Comparison of ENCODE assay signal across 20 cellular contexts in the genomic region with DNA sequence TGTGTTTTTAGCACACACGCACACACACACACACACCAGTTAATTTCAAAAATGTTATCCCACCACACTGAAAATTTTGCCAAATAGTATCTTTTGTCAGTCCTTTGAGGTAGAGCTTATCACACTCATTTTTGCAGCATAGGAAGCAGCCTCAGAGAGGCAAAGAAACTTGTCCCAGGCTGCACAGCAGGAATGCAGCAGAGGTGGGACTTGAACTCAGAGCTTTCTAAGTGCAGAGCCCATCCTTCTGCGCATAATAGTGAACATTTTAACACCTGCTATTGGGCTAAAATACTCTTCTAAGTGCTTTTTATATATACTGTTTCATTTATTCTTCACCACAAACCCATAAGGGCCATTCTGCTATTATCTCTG. TPM values are rescaled to one million over a fixed set of nuclear protein-coding genes. Genes with fewer than 3 reads are reported as not detected.
DNase-seq lines count a peak whose midpoint lies in the region; ATAC-seq and TF ChIP-seq lines count a peak whose summit lies in the region.
"Had no signal": no experiment of that assay in that cellular context is flagged by ENCODE, and none has a peak within 500 bp of the region (broad histone marks: within the 10 kb centered on the region; RNA-seq: fewer than 3 reads in every experiment).

No MANE protein-coding gene starts in this region.

- H3K14ac ChIP-seq in mesenchymal stem cell (ENCODE audit: low read length in 2 of 2): no peak overlapping the region

- intact Hi-C loops in HCT116 (cut with micrococcal nuclease): no loop called here
- intact Hi-C loops in dendritic cell treated with granulocyte-macrophage colony-stimulating factor and Interleukin-4, amounts not matched to agents 40 ng/mL and 50 ng/mL, for 4 days (cut with micrococcal nuclease): loop anchor here (5.0 kb wide), 1 partner anchor 40 kb away; no protein-coding TSS in a partner anchor

- DNase-seq in HCT116 (ENCODE audit: low read depth, low spot score) (no peak), mesenchymal stem cell (no peak), hippocampal formation (lab: John Stamatoyannopoulos, UW) (no peak)
- no peak for DNase-seq in activated naive CD4-positive, alpha-beta T cell treated with anti-CD3 and anti-CD28 coated beads, Interleukin-2, amount 50 U/mL, for 72 hours (ENCODE audit: low spot score in 2 of 2)
- DNase-seq: activated B cell treated with CpG ODN at 0.5 μM for 24 hours; activated naive CD4-positive, alpha-beta T cell; activated T-cell treated with anti-CD3 and anti-CD28 coated beads, Interleukin-2, amount 50 U/mL, for 1 hour; CD8-positive, alpha-beta T cell; cerebellar nuclear complex; effector CD4-positive, alpha-beta T cell; NCI-H1092; NCI-H1930; T-helper 9 cell had no signal

- peak overlapping the region; percentile 96 for H3K27ac Mint-ChIP-seq in dendritic cell treated with granulocyte-macrophage colony-stimulating factor and Interleukin-4, amounts not matched to agents 40 ng/mL and 50 ng/mL, for 4 days
- peak overlapping the region in 1 of 2 donors; percentile 0 for H3K27ac Mint-ChIP-seq in activated naive CD4-positive, alpha-beta T cell treated with anti-CD3 and anti-CD28 coated beads, Interleukin-2, amount 50 U/mL, for 72 hours
- H3K27ac Mint-ChIP-seq: activated B cell treated with CpG ODN at 0.5 μM for 24 hours; activated CD4-positive, alpha-beta memory T cell treated with anti-CD3 and anti-CD28 coated beads, Interleukin-2, amount 10 ng/mL, durations not matched to agents 7 days and 5 days; CD8-positive, alpha-beta T cell had no signal

- no peak overlapping the region for H3K23ac ChIP-seq in mesenchymal stem cell (ENCODE audit: low read length in 2 of 2)

- H3K4me1 ChIP-seq in BLaER1 (peaks cover 34% of the 10 kb centered on the region), HCT116 (ENCODE audit: control insufficient read depth in 1 of 2, insufficient read depth in 2 of 2, low read length in 2 of 2) (peaks cover 22 to 40% of the 10 kb centered on the region in 2 experiments), mesenchymal stem cell (ENCODE audit: control insufficient read depth, insufficient read depth, low read depth, low read length) (no peaks in the 10 kb centered on the region)

- H4K20me1 ChIP-seq in BLaER1: no peaks in the 10 kb centered on the region
- no peaks in the 10 kb centered on the region for H4K20me1 ChIP-seq in HCT116 (ENCODE audit: insufficient read depth)

- no peaks in the 10 kb centered on the region for H3K79me1 ChIP-seq in mesenchymal stem cell (replicated peaks; ENCODE audit: low read length, poor library complexity, severe bottlenecking)

- no TSS peak for BruUV-seq in HCT116 (replicated peaks; lab: Mats Ljungman, UMichigan)

- H3K36me3 Mint-ChIP-seq in dendritic cell treated with granulocyte-macrophage colony-stimulating factor and Interleukin-4, amounts not matched to agents 40 ng/mL and 50 ng/mL, for 4 days (ENCODE audit: low read depth): no peaks in the 10 kb centered on the region
- H3K36me3 Mint-ChIP-seq in activated naive CD4-positive, alpha-beta T cell treated with anti-CD3 and anti-CD28 coated beads, Interleukin-2, amount 50 U/mL, for 72 hours: peaks cover 0 to 12% of the 10 kb centered on the region in 2 donors
- H3K36me3 Mint-ChIP-seq: CD8-positive, alpha-beta T cell had no signal

- H4K8ac ChIP-seq in mesenchymal stem cell (ENCODE audit: low read length): peak overlapping the region; percentile 32

- no peaks in the 10 kb centered on the region for H3K79me2 ChIP-seq in HCT116 (ENCODE audit: insufficient read depth, low read length)

- H2AFZ ChIP-seq in HCT116 (ENCODE audit: low read depth, low read length, poor library complexity, severe bottlenecking) (no peak overlapping the region), mesenchymal stem cell (ENCODE audit: low read depth, low read length) (no peak overlapping the region)

- no peak for TF ChIP-seq RAD21 in HCT116 (IDR thresholded peaks at IDR 0.05; ENCODE audit: low read depth)

- H4K91ac ChIP-seq in mesenchymal stem cell (ENCODE audit: low read length): no peak overlapping the region

- no peak overlapping the region for H2AK5ac ChIP-seq in mesenchymal stem cell (ENCODE audit: low read length, severe bottlenecking)

- no peak overlapping the region for H2BK5ac ChIP-seq in mesenchymal stem cell (ENCODE audit: low read depth, low read length, poor library complexity, severe bottlenecking)

- RAD21 ChIA-PET in HCT116 (lab: Charles Lee; ENCODE audit: low non-redundant PET in 1 of 2, low total read pairs in 2 of 2, uncharacterized antibody in 2 of 2, unreplicated experiment in 2 of 2): interaction anchor here in 1 of 2 experiments (1.2 kb wide), 1 partner anchor 109 kb away, joined by 3 read pairs; no protein-coding TSS in a partner anchor

- ATAC-seq in HCT116: no peak
- no peak for ATAC-seq in GM21390 (IDR thresholded peaks at IDR 0.05; ENCODE audit: unreplicated experiment)
- ATAC-seq in GM21528 (IDR thresholded peaks at IDR 0.05; ENCODE audit: low FRiP score, unreplicated experiment): no peak
- no peak for ATAC-seq in activated naive CD4-positive, alpha-beta T cell treated with anti-CD3 and anti-CD28 coated beads, Interleukin-2, amount 50 U/mL, for 72 hours
- ATAC-seq: SK-N-SH treated with all-trans-retinoic acid at 6 μM for 48 hours had no signal

- H3K27ac ChIP-seq in BLaER1 (no peak overlapping the region), HCT116 (ENCODE audit: low read depth, low read length) (peak overlapping the region; percentile 62), mesenchymal stem cell (ENCODE audit: low read length, poor library complexity, severe bottlenecking) (no peak overlapping the region)

- H3K27me3 Mint-ChIP-seq in dendritic cell treated with granulocyte-macrophage colony-stimulating factor and Interleukin-4, amounts not matched to agents 40 ng/mL and 50 ng/mL, for 4 days: no peaks in the 10 kb centered on the region

- H3K36me3 ChIP-seq in BLaER1 (no peaks in the 10 kb centered on the region), HCT116 (ENCODE audit: control insufficient read depth in 1 of 2, insufficient read depth in 2 of 2, low read length in 2 of 2) (no peaks in the 10 kb centered on the region), mesenchymal stem cell (ENCODE audit: control insufficient read depth in 1 of 2, insufficient read depth in 2 of 2, low read depth in 1 of 2, low read length in 2 of 2) (no peaks in the 10 kb centered on the region)
- H3K36me3 ChIP-seq: gastroesophageal sphincter had no signal

- H2BK15ac ChIP-seq in mesenchymal stem cell (ENCODE audit: low read depth, poor library complexity, severe bottlenecking): no peak overlapping the region

- H3K9me3 ChIP-seq in BLaER1: peaks cover 7% of the 10 kb centered on the region; the same call in 1 of the 2 replicates
- H3K9me3 ChIP-seq in HCT116 (ENCODE audit: control insufficient read depth in 1 of 2, insufficient read depth in 1 of 2, low read depth in 1 of 2, low read length in 2 of 2): peaks cover 7 to 8% of the 10 kb centered on the region in 2 experiments; a peak in 1 of 4 replicates
- peaks cover 7% of the 10 kb centered on the region for H3K9me3 ChIP-seq in mesenchymal stem cell (ENCODE audit: control insufficient read depth, low read length)
- H3K9me3 ChIP-seq: gastroesophageal sphincter had no signal

- peak overlapping the region; percentile 61 for H3K4me3 Mint-ChIP-seq in dendritic cell treated with granulocyte-macrophage colony-stimulating factor and Interleukin-4, amounts not matched to agents 40 ng/mL and 50 ng/mL, for 4 days
- H3K4me3 Mint-ChIP-seq: activated CD4-positive, alpha-beta memory T cell treated with anti-CD3 and anti-CD28 coated beads, Interleukin-2, amount 10 ng/mL, durations not matched to agents 7 days and 5 days; CD8-positive, alpha-beta T cell had no signal

- H2BK12ac ChIP-seq in mesenchymal stem cell (ENCODE audit: low read length in 2 of 2): no peak overlapping the region

- TF ChIP-seq POLR2A in HCT116 (IDR thresholded peaks at IDR 0.05; ENCODE audit: borderline replicate concordance, extremely low read depth, insufficient read depth, insufficient read length): no peak

- TF ChIP-seq CTCF in HCT116 (IDR thresholded peaks at IDR 0.05 in 2 of 3, conservative IDR thresholded peaks at IDR 0.05 in 1 of 3; ENCODE audit: borderline replicate concordance in 1 of 3, insufficient read depth in 1 of 3, low read depth in 2 of 3, low read length in 2 of 3): no peak

- POLR2A ChIA-PET in HCT116 (lab: Charles Lee): no interaction called here

- peaks cover 83% of the 10 kb centered on the region for H3K4me1 Mint-ChIP-seq in dendritic cell treated with granulocyte-macrophage colony-stimulating factor and Interleukin-4, amounts not matched to agents 40 ng/mL and 50 ng/mL, for 4 days (ENCODE audit: low read depth)

- no peaks in the 10 kb centered on the region for H3K9me2 ChIP-seq in HCT116 (ENCODE audit: insufficient read depth)

- no peak overlapping the region for H3K4ac ChIP-seq in mesenchymal stem cell (ENCODE audit: low read depth in 1 of 2, low read length in 2 of 2)

- H3K4me3 ChIP-seq in BLaER1 (no peak overlapping the region), HCT116 (replicated peaks in 1 of 2; ENCODE audit: low read depth in 1 of 2, low read length in 2 of 2) (peak overlapping the region; percentile 37 to 56; a peak in 3 of 4 replicates), mesenchymal stem cell (ENCODE audit: insufficient read depth in 1 of 2, low read depth in 1 of 2, low read length in 2 of 2) (no peak overlapping the region)
- H3K4me3 ChIP-seq: gastroesophageal sphincter had no signal

- CTCF ChIA-PET in HCT116 (lab: Charles Lee): interaction anchor here (1.0 to 2.2 kb wide), 3 partner anchors 9 to 134 kb away, joined by 5 to 16 read pairs (median 5); no protein-coding TSS in a partner anchor

- WGBS in mesenchymal stem cell: 93% methylated on average over 1 of the region's 2 CpGs

- no peak overlapping the region for H3K18ac ChIP-seq in mesenchymal stem cell (ENCODE audit: low read depth in 1 of 2, low read length in 2 of 2)

- no peaks in the 10 kb centered on the region for H3K9me3 Mint-ChIP-seq in dendritic cell treated with granulocyte-macrophage colony-stimulating factor and Interleukin-4, amounts not matched to agents 40 ng/mL and 50 ng/mL, for 4 days
- peaks cover 0 to 15% of the 10 kb centered on the region in 2 donors for H3K9me3 Mint-ChIP-seq in activated naive CD4-positive, alpha-beta T cell treated with anti-CD3 and anti-CD28 coated beads, Interleukin-2, amount 50 U/mL, for 72 hours

- H2BK120ac ChIP-seq in mesenchymal stem cell (ENCODE audit: low read depth, low read length): no peak overlapping the region

- H3K27me3 ChIP-seq in BLaER1: no peaks in the 10 kb centered on the region
- H3K27me3 ChIP-seq in HCT116 (ENCODE audit: insufficient read depth, low read length): no peaks in the 10 kb centered on the region
- H3K27me3 ChIP-seq in mesenchymal stem cell (ENCODE audit: control insufficient read depth in 1 of 2, insufficient read depth in 1 of 2, low read length in 2 of 2): peaks cover 0 to 53% of the 10 kb centered on the region in 2 experiments
- H3K27me3 ChIP-seq: gastroesophageal sphincter had no signal

- H3K9ac ChIP-seq in BLaER1 (no peak overlapping the region), HCT116 (ENCODE audit: low read length) (peak overlapping the region; percentile 54; the same call in 1 of the 2 replicates), mesenchymal stem cell (ENCODE audit: low read length) (no peak overlapping the region)

- H3K4me2 ChIP-seq in BLaER1: peak overlapping the region; percentile 44
- peak overlapping the region; percentile 95 for H3K4me2 ChIP-seq in HCT116 (ENCODE audit: low read length)
- no peak overlapping the region for H3K4me2 ChIP-seq in mesenchymal stem cell (ENCODE audit: low read length, poor library complexity, severe bottlenecking)

RNA-seq across cellular contexts. Expression of gene FHAD1, which starts 15.0 kb away (rescaled TPM):
- total RNA-seq in HCT116 (2021; ENCODE audit: unreplicated experiment): 3.5 TPM
- polyA plus RNA-seq in HCT116 (2012): 3.0 and 4.6 TPM in 2 replicates
- polyA plus RNA-seq in mesenchymal stem cell (2013, experiment 1 of 2): 0.21 TPM
- 0.18 TPM for polyA plus RNA-seq in mesenchymal stem cell (2013, experiment 2 of 2)
- under 1 TPM in 1 of 2 donors, not detected in 1; 0.27 TPM for total RNA-seq in activated naive CD4-positive, alpha-beta T cell treated with anti-CD3 and anti-CD28 coated beads, Interleukin-2, amount 50 U/mL, for 72 hours
- total RNA-seq: activated B cell treated with CpG ODN at 0.5 μM for 24 hours; CD8-positive, alpha-beta T cell had no signal

Comparison
In these comparisons a context has a peak if more than half of its experiments do, and no peak if none do; other contexts are left out.
1. H3K4me3 ChIP-seq: peak in HCT116 (2 of 2); none in BLaER1 (single experiment) and mesenchymal stem cell (0 of 2).